In the genomic region with DNA sequence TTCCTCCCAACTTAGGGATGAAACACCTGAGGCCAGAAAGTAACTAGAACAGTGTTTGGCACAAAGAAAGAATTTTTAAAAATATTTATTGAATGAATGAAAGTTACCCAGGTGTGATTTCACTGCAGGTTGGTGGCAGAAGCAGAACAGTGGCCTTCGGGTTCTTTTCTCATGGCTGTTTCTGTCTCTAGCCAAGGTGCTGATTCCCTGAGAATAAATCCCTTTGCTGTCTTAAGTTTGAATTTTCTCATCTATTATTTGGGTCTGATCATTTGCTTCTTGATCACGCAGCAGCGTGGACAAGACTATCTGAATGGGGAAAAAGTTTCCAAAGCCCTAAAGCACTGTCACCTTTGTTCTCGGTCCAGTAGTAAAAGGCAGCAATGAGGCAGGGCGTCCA, we compare ENCODE assay signal across 26 cellular contexts.
"Had no signal": no experiment of that assay in that cellular context is flagged by ENCODE, and none has a peak within 500 bp of the region (broad histone marks: within the 10 kb centered on the region; RNA-seq: fewer than 3 reads in every experiment).

No MANE protein-coding gene starts in this region.

- H3K4me3 ChIP-seq: esophagus squamous epithelium, heart right ventricle, left lung, neural progenitor cell, prostate gland, right atrium auricular region, sigmoid colon, stomach, thyroid gland, vagina had no signal

- H3K4me2 ChIP-seq: neural progenitor cell had no signal

- H3K9ac ChIP-seq: neural progenitor cell had no signal

- H3K9me3 ChIP-seq: esophagus squamous epithelium, heart right ventricle, left lung, prostate gland, right atrium auricular region, sigmoid colon, stomach, thyroid gland, vagina had no signal

- H3K27me3 ChIP-seq: neural progenitor cell, right atrium auricular region, thyroid gland, vagina had no signal

- ATAC-seq: heart right ventricle; left cardiac atrium; left lung; naive thymus-derived CD4-positive, alpha-beta T cell had no signal

- H2AFZ ChIP-seq: neural progenitor cell had no signal

- H3K27ac ChIP-seq: esophagus squamous epithelium, heart right ventricle, left lung, neural progenitor cell, prostate gland, right atrium auricular region, sigmoid colon, stomach, thyroid gland, vagina had no signal

- H3K36me3 ChIP-seq: esophagus squamous epithelium, heart right ventricle, left lung, neural progenitor cell, prostate gland, right atrium auricular region, sigmoid colon, stomach, thyroid gland, vagina had no signal

- FAIRE-seq: endometrium, islet of Langerhans had no signal

- DNase-seq: dermis blood vessel endothelial cell; effector memory CD4-positive, alpha-beta T cell; erythroblast; esophagus squamous epithelium; foreskin melanocyte; glutamatergic neuron; heart right ventricle; hippocampal formation; left cardiac atrium; left lung; mesendoderm; midbrain; naive thymus-derived CD4-positive, alpha-beta T cell; sigmoid colon; stimulated activated CD4-positive, alpha-beta T cell treated with anti-CD3 and anti-CD28 coated beads, Interleukin-2, amount 100 ng/mL, for 24 hours; stimulated activated CD4-positive, alpha-beta T cell treated with anti-CD3 and anti-CD28 coated beads, Interleukin-4, amount 100 ng/mL, for 24 hours; stimulated activated naive CD4-positive, alpha-beta T cell treated with Interleukin-2 at 50 U/mL for 16 hours; stomach; thyroid gland; trophoblast cell had no signal

- H3K4me1 ChIP-seq: left lung, prostate gland, right atrium auricular region, sigmoid colon, stomach, vagina had no signal
